ENCODE assay signal across 19 cellular contexts in the genomic region with DNA sequence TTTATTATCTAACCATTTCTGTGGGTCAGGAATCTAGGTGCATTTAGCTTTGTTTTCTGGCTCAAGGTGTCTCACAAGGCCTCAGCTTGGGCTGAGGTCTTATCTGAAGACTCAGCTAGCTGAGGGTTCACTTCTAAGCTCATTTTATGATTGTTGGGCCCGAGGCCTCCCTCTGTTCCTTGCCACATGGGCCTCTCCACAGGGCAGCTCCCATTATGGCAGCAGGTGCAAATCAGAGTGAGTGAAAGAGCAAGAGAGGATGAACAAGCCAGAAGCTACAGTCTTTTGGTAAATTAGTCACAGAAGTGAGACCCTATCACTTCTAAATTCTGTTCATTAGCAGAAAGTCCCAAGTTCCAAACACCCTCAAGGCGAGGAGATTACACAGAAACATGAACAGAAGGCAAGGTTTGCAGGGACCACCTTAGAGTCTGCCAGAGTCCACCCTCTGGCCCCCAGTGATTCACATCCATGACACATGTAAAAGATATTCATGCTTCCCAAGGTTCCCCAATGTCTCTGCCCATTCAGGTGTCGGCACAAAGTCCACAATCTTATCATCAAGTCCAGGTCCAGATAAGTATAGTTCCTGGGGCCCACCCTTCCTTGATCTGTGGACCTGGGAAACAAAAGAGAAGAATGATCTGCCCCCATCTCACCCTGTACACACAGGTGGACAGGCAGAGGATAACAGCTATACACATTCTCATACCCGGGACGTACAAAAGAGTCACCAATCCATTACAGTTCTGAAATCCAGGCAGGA. TPM values are rescaled to one million over a fixed set of nuclear protein-coding genes. Genes with fewer than 3 reads are reported as not detected.
DNase-seq lines count a peak whose midpoint lies in the region; ATAC-seq, FAIRE-seq and TF ChIP-seq lines count a peak whose summit lies in the region.
"Had no signal": no experiment of that assay in that cellular context is flagged by ENCODE, and none has a peak within 500 bp of the region (broad histone marks: within the 10 kb centered on the region; RNA-seq: fewer than 3 reads in every experiment).

No MANE protein-coding gene starts in this region.

- peak overlapping the region; percentile 25 for H3K4me3 Mint-ChIP-seq in Caco-2 (ENCODE audit: unreplicated experiment)
- H3K4me3 Mint-ChIP-seq in H9 = no peak overlapping the region
- no peak overlapping the region for H3K4me3 Mint-ChIP-seq in Calu3 (ENCODE audit: low read depth, unreplicated experiment)
- H3K4me3 Mint-ChIP-seq: CD4-positive, alpha-beta memory T cell had no signal

- intact Hi-C loops in Caco-2 (cut with micrococcal nuclease; ENCODE audit: unreplicated experiment) (loop anchor here (1.0 to 5.0 kb wide), 2 partner anchors 20 to 101 kb away; no protein-coding TSS in a partner anchor), Calu3 (cut with micrococcal nuclease; ENCODE audit: unreplicated experiment) (no loop called here)

- no peaks in the 10 kb centered on the region for H3K27me3 Mint-ChIP-seq in Caco-2 (ENCODE audit: insufficient read depth, unreplicated experiment)
- H3K27me3 Mint-ChIP-seq in H9 (ENCODE audit: low read depth) = no peaks in the 10 kb centered on the region; the same call in none of the 2 replicates
- peaks cover 7% of the 10 kb centered on the region for H3K27me3 Mint-ChIP-seq in Calu3 (ENCODE audit: unreplicated experiment)
- H3K27me3 Mint-ChIP-seq: CD4-positive, alpha-beta memory T cell had no signal

- no peak overlapping the region for H2AFZ ChIP-seq in H9 (ENCODE audit: low read length)

- no peaks in the 10 kb centered on the region for H3K79me1 ChIP-seq in H9 (ENCODE audit: insufficient read depth, low read depth, low read length, poor library complexity, severe bottlenecking)

- no peak for TF ChIP-seq CTCF in Caco-2 (IDR thresholded peaks at IDR 0.05; ENCODE audit: insufficient read depth in 1 of 2, low read depth in 1 of 2, low read length in 1 of 2, severe bottlenecking in 1 of 2, unreplicated experiment in 1 of 2)
- no peak for TF ChIP-seq CTCF in H9 (conservative IDR thresholded peaks at IDR 0.05)
- TF ChIP-seq CTCF in foreskin keratinocyte (conservative IDR thresholded peaks at IDR 0.05) = no peak
- no peak for TF ChIP-seq CTCF in Calu3 (IDR thresholded peaks at IDR 0.05; ENCODE audit: unreplicated experiment)

- H3K4me1 ChIP-seq in Caco-2 (peaks cover 30% of the 10 kb centered on the region), H9 (ENCODE audit: insufficient read depth, low read length) (0 out of 2 replicates have a peak, but pooled peaks cover under 1% of the 10 kb centered on the region), foreskin keratinocyte (no peaks in the 10 kb centered on the region), small intestine (ENCODE audit: control insufficient read depth in 2 of 2, insufficient read depth in 1 of 2, low read depth in 1 of 2, low read length in 1 of 2) (peaks cover 4 to 5% of the 10 kb centered on the region in 2 donors)

- H3K27ac Mint-ChIP-seq in Caco-2 (ENCODE audit: unreplicated experiment) = peak overlapping the region; percentile 78
- peak overlapping the region in 2 of 3 experiments; percentile 25 to 36; a peak in 1 of 7 replicates for H3K27ac Mint-ChIP-seq in H9
- no peak overlapping the region for H3K27ac Mint-ChIP-seq in Calu3 (ENCODE audit: unreplicated experiment)

- no peak overlapping the region for H2AK5ac ChIP-seq in H9 (ENCODE audit: insufficient read length, low read length)

- H3K23me2 ChIP-seq in H9 (ENCODE audit: insufficient read length, low read depth, low read length, poor library complexity, severe bottlenecking) = no peaks in the 10 kb centered on the region

- H3K36me3 Mint-ChIP-seq in Caco-2 (ENCODE audit: insufficient read depth, unreplicated experiment) = peaks cover 7% of the 10 kb centered on the region
- no peaks in the 10 kb centered on the region for H3K36me3 Mint-ChIP-seq in H9 (ENCODE audit: insufficient read depth in 1 of 3, low read depth in 3 of 3)
- H3K36me3 Mint-ChIP-seq in Calu3 (ENCODE audit: insufficient read depth, unreplicated experiment) = no peaks in the 10 kb centered on the region
- H3K36me3 Mint-ChIP-seq: CD4-positive, alpha-beta memory T cell had no signal

- H2BK12ac ChIP-seq in H9 (ENCODE audit: insufficient read length, low read depth, low read length) = no peak overlapping the region

- no peak overlapping the region for H3K14ac ChIP-seq in H9 (ENCODE audit: insufficient read depth, low read length)

- H3K18ac ChIP-seq in H9 (ENCODE audit: insufficient read length, low read depth, low read length) = no peak overlapping the region

- WGBS in H9 (ENCODE audit: extremely low coverage, insufficient read length, low lambda C conversion rate) = no CpG with 5 or more reads among the region's 5 CpGs
- WGBS in small intestine, 3 donors = 40 to 69% (median 48%) methylated on average over 5 of the region's 5 CpGs

- BruUV-seq in Caco-2 (replicated peaks; lab: Mats Ljungman, UMichigan) (TSS peak; percentile 79), Calu3 (replicated peaks; lab: Mats Ljungman, UMichigan) (no TSS peak)

- no peak overlapping the region for H3K9ac ChIP-seq in H9 (ENCODE audit: extremely low read depth, insufficient read length, low read length)

- no peak overlapping the region for H2BK5ac ChIP-seq in H9 (ENCODE audit: insufficient read length, low read length)

- H3K23ac ChIP-seq in H9 (ENCODE audit: insufficient read length, low read depth, low read length) = no peak overlapping the region

- no peak overlapping the region for H4K91ac ChIP-seq in H9 (ENCODE audit: insufficient read length, low read depth, low read length)

- H2BK15ac ChIP-seq in H9 (ENCODE audit: low read depth, low read length) = no peak overlapping the region

- no peak overlapping the region for H4K8ac ChIP-seq in H9 (replicated peaks; ENCODE audit: insufficient read length, low read depth, low read length)

- POLR2A ChIA-PET in Caco-2 (lab: Charles Lee) = interaction anchor here (0.5 to 0.6 kb wide), 2 partner anchors 20 kb away, joined by 3 read pairs; no protein-coding TSS in a partner anchor

- H3K56ac ChIP-seq in H9 (ENCODE audit: insufficient read length, low read depth, low read length) = no peak overlapping the region

- H3K36me3 ChIP-seq in Caco-2 (ENCODE audit: control insufficient read depth, insufficient read depth, low read length) = no peaks in the 10 kb centered on the region
- H3K36me3 ChIP-seq in small intestine (ENCODE audit: control insufficient read depth in 2 of 2, insufficient read depth in 2 of 2, low read length in 2 of 2) = no peaks in the 10 kb centered on the region

- no peak for FAIRE-seq in small intestine (lab: Jason Lieb, UNC)
- FAIRE-seq: D721Med, GM12891, GM18507, H54 had no signal

- H3K79me2 ChIP-seq in H9 (ENCODE audit: insufficient read depth, low read length) = no peaks in the 10 kb centered on the region

- H3K9me3 Mint-ChIP-seq in Caco-2 (ENCODE audit: unreplicated experiment) (no peaks in the 10 kb centered on the region), H9 (no peaks in the 10 kb centered on the region), Calu3 (ENCODE audit: low read depth, unreplicated experiment) (no peaks in the 10 kb centered on the region)

- DNase-seq in Caco-2 (peak; percentile 81 to 88), H9 (no peak), foreskin keratinocyte (no peak), small intestine (peak; percentile 95), Calu3 (no peak)
- DNase-seq in NK-92 treated with Interleukin-12 subunit alpha and Interleukin-12 subunit beta, amount 100 ng/mL, for 24 hours (lab: John Stamatoyannopoulos, UW) = no peak
- DNase-seq: C1 segment of cervical spinal cord; CD4-positive, alpha-beta memory T cell; COR-L47; DMS 273 treated with DMSO at 0.1 percent for 48 hours; DMS53; DMS79 treated with DMSO at 0.1 percent for 48 hours; GF-D8; GOT3; HCEC 1CT had no signal

- ATAC-seq in foreskin keratinocyte = peak; percentile 66

- H3K4ac ChIP-seq in H9 (ENCODE audit: low read depth, low read length) = no peak overlapping the region

- H3K4me3 ChIP-seq in Caco-2 (ENCODE audit: low read depth, low read length) = no peak overlapping the region
- no peak overlapping the region for H3K4me3 ChIP-seq in small intestine (ENCODE audit: low read depth in 1 of 2, low read length in 2 of 2)

- H4K5ac ChIP-seq in H9 (ENCODE audit: insufficient read length, low read depth, low read length) = no peak overlapping the region

- H3K27me3 ChIP-seq in Caco-2 (replicated peaks; ENCODE audit: control insufficient read depth, insufficient read depth, low read length) (no peaks in the 10 kb centered on the region), H9 (ENCODE audit: insufficient read depth, low read length) (no peaks in the 10 kb centered on the region), foreskin keratinocyte (no peaks in the 10 kb centered on the region), small intestine (ENCODE audit: control insufficient read depth in 2 of 2, insufficient read depth in 2 of 2, low read length in 2 of 2) (no peaks in the 10 kb centered on the region)

- H3K9me3 ChIP-seq in Caco-2 (peaks cover 6% of the 10 kb centered on the region; the same call in 1 of the 2 replicates), H9 (ENCODE audit: control insufficient read depth, low read depth, low read length) (no peaks in the 10 kb centered on the region), small intestine (ENCODE audit: control insufficient read depth, low read depth) (no peaks in the 10 kb centered on the region)

- CTCF ChIA-PET in Caco-2 (lab: Charles Lee) = interaction anchor here (0.9 to 2.4 kb wide), 4 partner anchors 8 to 231 kb away, joined by 3 to 18 read pairs (median 3); no protein-coding TSS in a partner anchor
- CTCF ChIA-PET in Calu3 (lab: Charles Lee) = interaction anchor here (0.7 to 1.7 kb wide), 3 partner anchors 10 to 23 kb away, joined by 3 to 6 read pairs (median 4); a partner anchor contains a TSS

- no peak overlapping the region for H2BK20ac ChIP-seq in H9 (ENCODE audit: low read depth, low read length, poor library complexity, severe bottlenecking)

- no peak overlapping the region for H3T11ph ChIP-seq in H9 (ENCODE audit: low read length)

- H3K4me1 Mint-ChIP-seq in Caco-2 (ENCODE audit: low read depth, unreplicated experiment) (peaks cover 35% of the 10 kb centered on the region), H9 (peaks cover 7 to 9% of the 10 kb centered on the region in 2 experiments), Calu3 (ENCODE audit: low read depth, unreplicated experiment) (peaks cover 9% of the 10 kb centered on the region)
- H3K4me1 Mint-ChIP-seq: CD4-positive, alpha-beta memory T cell had no signal

- H3K4me2 ChIP-seq in H9 (ENCODE audit: insufficient read depth, insufficient read length, low read length) = no peak overlapping the region

- no peak overlapping the region for H2BK120ac ChIP-seq in H9 (ENCODE audit: low read depth, low read length, poor library complexity, severe bottlenecking)

- no peak overlapping the region for H3K27ac ChIP-seq in H9 (ENCODE audit: insufficient read length, low read depth, low read length)
- H3K27ac ChIP-seq in foreskin keratinocyte = no peak overlapping the region
- peak overlapping the region in 1 of 2 donors; percentile 89 for H3K27ac ChIP-seq in small intestine (ENCODE audit: low read depth in 1 of 2, low read length in 1 of 2)

- H4K20me1 ChIP-seq in H9 (ENCODE audit: control insufficient read depth, insufficient read depth, insufficient read length) = no peaks in the 10 kb centered on the region

RNA-seq across cellular contexts. Expression of a gene that starts 23.7 kb away (rescaled TPM):
- total RNA-seq in Caco-2 (2022) = 41.9 and 47.2 TPM in 2 replicates
- 12.5 and 13.8 TPM in 2 replicates for total RNA-seq in H9 (2021)
- 29.5 and 33.5 TPM in 2 replicates for total RNA-seq in foreskin keratinocyte
- polyA plus RNA-seq in foreskin keratinocyte = 7.5 and 9.1 TPM in 2 replicates
- 1 to 10 TPM; 1.9 to 5.7 (median 3.1) TPM for polyA plus RNA-seq in small intestine
- 36.3 and 42.5 TPM in 2 replicates for total RNA-seq in Calu3 (2022)

Comparison
In these comparisons a context has a peak if more than half of its experiments do, and no peak if none do; other contexts are left out.
1. DNase-seq: peak in Caco-2 (2 of 2) and small intestine (single experiment); none in H9 (single experiment), foreskin keratinocyte (0 of 2), Calu3 (single experiment) and NK-92 treated with Interleukin-12 subunit alpha and Interleukin-12 subunit beta, amount 100 ng/mL, for 24 hours (single experiment).